ENCODE assay signal across 8 cellular contexts in the genomic region with DNA sequence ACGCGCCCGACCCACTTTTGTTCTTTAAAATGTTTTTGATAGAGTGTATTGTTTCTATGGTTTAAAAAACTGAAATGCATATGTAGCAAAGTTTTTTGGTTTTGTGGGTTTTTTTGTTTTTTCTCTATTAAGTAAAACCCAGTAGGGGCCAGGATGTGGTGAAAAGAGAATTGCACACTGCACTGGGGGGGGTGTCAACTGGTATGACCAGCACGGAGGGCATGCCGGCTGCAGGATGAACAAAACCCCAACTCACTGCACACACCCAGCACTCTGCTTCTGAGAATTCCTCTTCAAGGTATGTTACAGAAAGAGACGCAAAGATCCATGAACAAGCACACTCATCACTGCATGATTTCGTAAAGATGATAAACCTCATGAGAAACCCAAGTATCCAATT.
A peak's percentile ranks its signal among the peaks of the same experiment; 100 is the strongest.
DNase-seq lines count a peak whose midpoint lies in the region; ATAC-seq, FAIRE-seq and TF ChIP-seq lines count a peak whose summit lies in the region.

No MANE protein-coding gene starts in this region.

- peak; percentile 11 for ATAC-seq in GM21786 (IDR thresholded peaks at IDR 0.05; ENCODE audit: unreplicated experiment)
- no peak for ATAC-seq in HG03521 (IDR thresholded peaks at IDR 0.05; ENCODE audit: unreplicated experiment)

- DNase-seq in activated CD4-positive, CD25-positive, alpha-beta regulatory T cell treated with anti-CD3 and anti-CD28 coated beads, Interleukin-2, amount 50 U/mL, for 72 hours = peak; percentile 65
- peak; percentile 83 for DNase-seq in choroid plexus epithelial cell (ENCODE audit: low read depth)
- peak; percentile 26 for DNase-seq in stimulated activated CD8-positive, alpha-beta memory T cell treated with anti-CD3 and anti-CD28 coated beads, Interleukin-15, amount 100 ng/mL, for 24 hours (ENCODE audit: low read depth)
- no peak for DNase-seq in Kasumi-1 (lab: John Stamatoyannopoulos, UW)
- DNase-seq in HuH-7.5 (ENCODE audit: low spot score) = no peak
- DNase-seq in urothelium cell line (ENCODE audit: low spot score) = no peak

- H3K4me3 ChIP-seq in choroid plexus epithelial cell (ENCODE audit: low read depth, low read length) = no peak overlapping the region

- TF ChIP-seq CTCF in choroid plexus epithelial cell (conservative IDR thresholded peaks at IDR 0.05; ENCODE audit: low read depth, low read length) = no peak

- no peak for FAIRE-seq in urothelium cell line (lab: Jason Lieb, UNC)

Comparison
In these comparisons a context has a peak if more than half of its experiments do, and no peak if none do; other contexts are left out.
1. DNase-seq: peak in activated CD4-positive, CD25-positive, alpha-beta regulatory T cell treated with anti-CD3 and anti-CD28 coated beads, Interleukin-2, amount 50 U/mL, for 72 hours (single experiment), choroid plexus epithelial cell (single experiment) and stimulated activated CD8-positive, alpha-beta memory T cell treated with anti-CD3 and anti-CD28 coated beads, Interleukin-15, amount 100 ng/mL, for 24 hours (single experiment); none in Kasumi-1 (0 of 2), HuH-7.5 (single experiment) and urothelium cell line (single experiment).